In genomic region chr1:21490774-21491482, GRCh38 we compare ENCODE assay signal across 9 cellular contexts. TPM values are rescaled to one million over a fixed set of nuclear protein-coding genes. Genes with fewer than 3 reads are reported as not detected.
DNase-seq lines count a peak whose midpoint lies in the region; ATAC-seq and TF ChIP-seq lines count a peak whose summit lies in the region.
"Had no signal": no experiment of that assay in that cellular context is flagged by ENCODE, and none has a peak within 500 bp of the region (broad histone marks: within the 10 kb centered on the region; RNA-seq: fewer than 3 reads in every experiment).

No MANE protein-coding gene starts in this region.

- H3K36me3 ChIP-seq in HCT116 (ENCODE audit: control insufficient read depth in 1 of 2, insufficient read depth in 2 of 2, low read length in 2 of 2) (no peaks in the 10 kb centered on the region), thoracic aorta (no peaks in the 10 kb centered on the region)

- peaks cover 0 to 11% of the 10 kb centered on the region in 2 experiments; a peak in 1 of 4 replicates for H3K4me1 ChIP-seq in HCT116 (ENCODE audit: control insufficient read depth in 1 of 2, insufficient read depth in 2 of 2, low read length in 2 of 2)
- no peaks in the 10 kb centered on the region for H3K4me1 ChIP-seq in right cardiac atrium (ENCODE audit: control insufficient read depth, insufficient read depth, low read length)
- no peaks in the 10 kb centered on the region for H3K4me1 ChIP-seq in thoracic aorta (ENCODE audit: control insufficient read depth in 1 of 2, low read depth in 2 of 2)

- CTCF ChIA-PET in HCT116 (lab: Charles Lee), result interaction anchor here (1.0 to 1.8 kb wide), 2 partner anchors 120 to 122 kb away, joined by 3 to 13 read pairs; no protein-coding TSS in a partner anchor

- peak; percentile 43 for DNase-seq in D341Med (ENCODE audit: low spot score)
- DNase-seq in HCT116 (ENCODE audit: low read depth, low spot score), result no peak
- DNase-seq in activated CD4-positive, alpha-beta T cell treated with anti-CD3 and anti-CD28 coated beads, Interleukin-2, amount 50 U/mL, for 48 hours, result peak; percentile 42 to 53
- peak in 2 of 3 donors; percentile 38 to 59 for DNase-seq in right cardiac atrium
- DNase-seq in thoracic aorta (ENCODE audit: low spot score), result no peak
- no peak for DNase-seq in hippocampal formation (lab: John Stamatoyannopoulos, UW)
- no peak for DNase-seq in NCI-H526 treated with DMSO at 0.1 percent for 48 hours (lab: John Stamatoyannopoulos, UW)
- DNase-seq in middle frontal gyrus (ENCODE audit: extremely low spot score, low spot score), result no peak

- ATAC-seq in HCT116 (peak; percentile 78), right cardiac atrium (peak in 1 of 2 donors; percentile 76), thoracic aorta (ENCODE audit: insufficient number of reproducible peaks, low FRiP score, low read depth) (no peak)
- ATAC-seq: T-cell had no signal

- H2AFZ ChIP-seq in HCT116 (ENCODE audit: low read depth, low read length, poor library complexity, severe bottlenecking), result no peak overlapping the region

- H3K4me3 ChIP-seq in HCT116 (replicated peaks in 1 of 2; ENCODE audit: low read depth in 1 of 2, low read length in 2 of 2), result no peak overlapping the region
- no peak overlapping the region for H3K4me3 ChIP-seq in right cardiac atrium (ENCODE audit: low read length)
- no peak overlapping the region for H3K4me3 ChIP-seq in thoracic aorta

- H3K9ac ChIP-seq in HCT116 (ENCODE audit: low read length), result no peak overlapping the region

- no TSS peak for BruUV-seq in HCT116 (replicated peaks; lab: Mats Ljungman, UMichigan)

- H3K27me3 ChIP-seq in HCT116 (ENCODE audit: insufficient read depth, low read length) (no peaks in the 10 kb centered on the region), right cardiac atrium (ENCODE audit: control insufficient read depth, insufficient read depth) (no peaks in the 10 kb centered on the region), thoracic aorta (replicated peaks; ENCODE audit: insufficient read depth) (no peaks in the 10 kb centered on the region)

- intact Hi-C loops in HCT116 (cut with micrococcal nuclease), result loop anchor here (10.0 kb wide), 1 partner anchor 116 kb away; no protein-coding TSS in a partner anchor
- intact Hi-C loops in right cardiac atrium (cut with DNase I), result no loop called here

- no peak overlapping the region for H3K4me2 ChIP-seq in HCT116 (ENCODE audit: low read length)

- no peak for TF ChIP-seq POLR2A in HCT116 (IDR thresholded peaks at IDR 0.05; ENCODE audit: borderline replicate concordance, extremely low read depth, insufficient read depth, insufficient read length)

- H3K27ac ChIP-seq in HCT116 (ENCODE audit: low read depth, low read length) (no peak overlapping the region), right cardiac atrium (ENCODE audit: low read length) (no peak overlapping the region), thoracic aorta (no peak overlapping the region)

- no peaks in the 10 kb centered on the region for H4K20me1 ChIP-seq in HCT116 (ENCODE audit: insufficient read depth)

- no peaks in the 10 kb centered on the region; a peak in 1 of 4 replicates for H3K9me3 ChIP-seq in HCT116 (ENCODE audit: control insufficient read depth in 1 of 2, insufficient read depth in 1 of 2, low read depth in 1 of 2, low read length in 2 of 2)
- no peaks in the 10 kb centered on the region for H3K9me3 ChIP-seq in right cardiac atrium (ENCODE audit: control insufficient read depth, low read length)
- H3K9me3 ChIP-seq in thoracic aorta, result no peaks in the 10 kb centered on the region

- TF ChIP-seq RAD21 in HCT116 (IDR thresholded peaks at IDR 0.05; ENCODE audit: low read depth), result peak; percentile 66

- WGBS in right cardiac atrium, result 67% methylated on average over 11 of the region's 11 CpGs

- POLR2A ChIA-PET in HCT116 (lab: Charles Lee), result no interaction called here

- peak; percentile 32 to 63 (median 59); a peak in 5 of 6 replicates for TF ChIP-seq CTCF in HCT116 (IDR thresholded peaks at IDR 0.05 in 2 of 3, conservative IDR thresholded peaks at IDR 0.05 in 1 of 3; ENCODE audit: borderline replicate concordance in 1 of 3, insufficient read depth in 1 of 3, low read depth in 2 of 3, low read length in 2 of 3)
- peak; percentile 23 for TF ChIP-seq CTCF in thoracic aorta (IDR thresholded peaks at IDR 0.05)

- no peaks in the 10 kb centered on the region for H3K9me2 ChIP-seq in HCT116 (ENCODE audit: insufficient read depth)

- H3K79me2 ChIP-seq in HCT116 (ENCODE audit: insufficient read depth, low read length), result no peaks in the 10 kb centered on the region

- RAD21 ChIA-PET in HCT116 (lab: Charles Lee; ENCODE audit: low non-redundant PET in 1 of 2, low total read pairs in 2 of 2, uncharacterized antibody in 2 of 2, unreplicated experiment in 2 of 2), result interaction anchor here (0.6 to 1.0 kb wide), 3 partner anchors 117 to 123 kb away, joined by 3 to 4 read pairs (median 3); no protein-coding TSS in a partner anchor

TF ChIP-seq in HCT116, 20 proteins besides CTCF, POLR2A, EP300 and RAD21:
- peak; percentile 63; the same call in 1 of the 2 replicates for TF ChIP-seq CBX3 (IDR thresholded peaks at IDR 0.05; ENCODE audit: low read depth)
- no peak for TF ChIP-seq EZH2phosphoT487 (IDR thresholded peaks at IDR 0.05; ENCODE audit: borderline replicate concordance)

RNA-seq across cellular contexts. Expression of gene ALPL, which starts 18.3 kb away (rescaled TPM):
- total RNA-seq in HCT116 (2021; ENCODE audit: unreplicated experiment), result 0.61 TPM
- 0.46 and 0.55 TPM in 2 replicates for polyA plus RNA-seq in HCT116 (2012)
- 10 to 100 TPM; 10.1 to 32.1 (median 15.9) TPM for total RNA-seq in right cardiac atrium
- polyA plus RNA-seq in right cardiac atrium, result 14.1 TPM
- total RNA-seq in thoracic aorta, result 1 to 10 TPM; 3.7 to 7.8 TPM

RNA-seq across cellular contexts. Expression of gene NBPF3, which starts 51.0 kb away (rescaled TPM):
- total RNA-seq in HCT116 (2021; ENCODE audit: unreplicated experiment), result 17.3 TPM
- polyA plus RNA-seq in HCT116 (2012), result 9.1 and 11.7 TPM in 2 replicates
- 1 to 10 TPM; 3.4 to 7.9 (median 5.8) TPM for total RNA-seq in right cardiac atrium
- 1.9 TPM for polyA plus RNA-seq in right cardiac atrium
- total RNA-seq in thoracic aorta, result 1 to 10 TPM; 4.2 to 9.5 TPM

Comparison
In these comparisons a context has a peak if more than half of its experiments do, and no peak if none do; other contexts are left out.
1. DNase-seq: peak in D341Med (single experiment), activated CD4-positive, alpha-beta T cell treated with anti-CD3 and anti-CD28 coated beads, Interleukin-2, amount 50 U/mL, for 48 hours (2 of 2) and right cardiac atrium (2 of 3); none in HCT116 (single experiment), thoracic aorta (single experiment), hippocampal formation (0 of 2), NCI-H526 treated with DMSO at 0.1 percent for 48 hours (single experiment) and middle frontal gyrus (single experiment).